1 cellular context compared by ENCODE assay signal in genomic region chr14:23281247-23281646, GRCh38.
TF ChIP-seq lines count a peak whose summit lies in the region.

No MANE protein-coding gene starts in this region.

TF ChIP-seq in K562, 482 proteins besides CTCF, POLR2A, EP300 and RAD21:
- TF ChIP-seq SOX6 (IDR thresholded peaks at IDR 0.05) (0 out of 2 replicates have a peak, but pooled peaks have one; percentile 6), BRF1 (IDR thresholded peaks at IDR 0.05; ENCODE audit: borderline replicate concordance, extremely low read depth, insufficient read length) (no peak), KAT8 (IDR thresholded peaks at IDR 0.05; ENCODE audit: low read depth) (no peak), ATF1 (CRISPR knock-in tag; IDR thresholded peaks at IDR 0.05) (no peak), ATF1 (tag; IDR thresholded peaks at IDR 0.05) (0 out of 2 replicates have a peak, but pooled peaks have one; percentile 28), MTA3 (IDR thresholded peaks at IDR 0.05; ENCODE audit: borderline replicate concordance) (no peak), TRIM25 (IDR thresholded peaks at IDR 0.05; ENCODE audit: borderline replicate concordance) (no peak), HNRNPLL (IDR thresholded peaks at IDR 0.05; ENCODE audit: low read depth, low read length, poor library complexity, severe bottlenecking) (peak; percentile 66), CBX3 (IDR thresholded peaks at IDR 0.05; ENCODE audit: borderline replicate concordance in 1 of 2, low read length in 2 of 2) (no peak), STAT5A (IDR thresholded peaks at IDR 0.05; ENCODE audit: borderline replicate concordance, low read length) (no peak), TBL1XR1 (IDR thresholded peaks at IDR 0.05; ENCODE audit: low read length in 2 of 2) (no peak), BHLHE40 (IDR thresholded peaks at IDR 0.05; ENCODE audit: low read length) (no peak), POLR2AphosphoS2 (IDR thresholded peaks at IDR 0.05; ENCODE audit: low read length) (peak; percentile 65; the same call in 1 of the 2 replicates), ZKSCAN3 (CRISPR knock-in tag; IDR thresholded peaks at IDR 0.05) (no peak), BCL6 (CRISPR knock-in tag; IDR thresholded peaks at IDR 0.05) (no peak), TFAM (CRISPR knock-in tag; conservative IDR thresholded peaks at IDR 0.05) (no peak), FOXO4 (CRISPR knock-in tag; IDR thresholded peaks at IDR 0.05) (no peak), GATA2 (CRISPR knock-in tag; IDR thresholded peaks at IDR 0.05) (peak; percentile 82), NFE2L1 (tag; IDR thresholded peaks at IDR 0.05; ENCODE audit: borderline replicate concordance, low read depth) (no peak)
